ENCODE assay signal across 19 cellular contexts in genomic region chr9:76891279-76891678, GRCh38. TPM values are rescaled to one million over a fixed set of nuclear protein-coding genes. Genes with fewer than 3 reads are reported as not detected.
DNase-seq lines count a peak whose midpoint lies in the region; ATAC-seq and TF ChIP-seq lines count a peak whose summit lies in the region.
"Had no signal": no experiment of that assay in that cellular context is flagged by ENCODE, and none has a peak within 500 bp of the region (broad histone marks: within the 10 kb centered on the region; RNA-seq: fewer than 3 reads in every experiment).

No MANE protein-coding gene starts in this region.

- WGBS in testis, 2 donors, result 93% methylated on average over 5 of the region's 5 CpGs
- 92 to 94% methylated on average over 5 of the region's 5 CpGs for WGBS in lower leg skin, 2 donors

- H3K9me2 ChIP-seq in neural cell (ENCODE audit: insufficient read depth, low read length), result no peaks in the 10 kb centered on the region

- no peak overlapping the region for H3K9ac ChIP-seq in neural cell (ENCODE audit: low read length)

- peak; percentile 76 for TF ChIP-seq EP300 in neural cell (conservative IDR thresholded peaks at IDR 0.05; ENCODE audit: poor library complexity, severe bottlenecking)

- H3K4me3 ChIP-seq in dorsolateral prefrontal cortex (no peak overlapping the region), neural cell (ENCODE audit: low read length) (no peak overlapping the region), thoracic aorta (no peak overlapping the region), testis (no peak overlapping the region), lower leg skin (ENCODE audit: low read depth, poor library complexity, severe bottlenecking) (no peak overlapping the region)

- H3K9me3 ChIP-seq in neural cell (ENCODE audit: low read length) (no peaks in the 10 kb centered on the region), thoracic aorta (no peaks in the 10 kb centered on the region), testis (no peaks in the 10 kb centered on the region)
- H3K9me3 ChIP-seq: BE2C had no signal

- H4K20me1 ChIP-seq in neural cell (ENCODE audit: insufficient read depth), result no peaks in the 10 kb centered on the region

- no peak overlapping the region for H3K4me2 ChIP-seq in neural cell (ENCODE audit: low read length)

- TF ChIP-seq CTCF in dorsolateral prefrontal cortex (IDR thresholded peaks at IDR 0.05 in 54 of 56, conservative IDR thresholded peaks at IDR 0.05 in 2 of 56; ENCODE audit: low read depth in 1 of 56, partially characterized antibody in 56 of 56) (no peak), neural cell (IDR thresholded peaks at IDR 0.05; ENCODE audit: poor library complexity, severe bottlenecking) (no peak), thoracic aorta (IDR thresholded peaks at IDR 0.05) (no peak), testis (IDR thresholded peaks at IDR 0.05) (no peak), lower leg skin (IDR thresholded peaks at IDR 0.05) (no peak)

- no peak for TF ChIP-seq RAD21 in neural cell (conservative IDR thresholded peaks at IDR 0.05)

- ATAC-seq in thoracic aorta (ENCODE audit: insufficient number of reproducible peaks, low FRiP score, low read depth) (no peak), HG03432 (IDR thresholded peaks at IDR 0.05; ENCODE audit: unreplicated experiment) (no peak)
- ATAC-seq: Right ventricle myocardium inferior had no signal

- H3K27me3 ChIP-seq in dorsolateral prefrontal cortex, result no peaks in the 10 kb centered on the region
- H3K27me3 ChIP-seq in neural cell (ENCODE audit: insufficient read depth, low read depth, low read length), result no peaks in the 10 kb centered on the region
- H3K27me3 ChIP-seq in thoracic aorta (replicated peaks; ENCODE audit: insufficient read depth), result no peaks in the 10 kb centered on the region
- no peaks in the 10 kb centered on the region for H3K27me3 ChIP-seq in testis
- H3K27me3 ChIP-seq: BE2C had no signal

- H3K79me2 ChIP-seq in neural cell (replicated peaks; ENCODE audit: insufficient read depth, low read length), result no peaks in the 10 kb centered on the region

- intact Hi-C loops in dorsolateral prefrontal cortex (cut with DNase I) (loop anchor here in 1 of 2 donors (5.0 kb wide), 1 partner anchor 79 kb away; no protein-coding TSS in a partner anchor), testis (cut with DNase I; ENCODE audit: low total_unique reads) (no loop called here), lower leg skin (cut with DNase I; ENCODE audit: low total_unique reads) (no loop called here)

- H3K36me3 ChIP-seq in neural cell (ENCODE audit: insufficient read depth, low read length) (no peaks in the 10 kb centered on the region), thoracic aorta (peaks cover 4% of the 10 kb centered on the region), testis (ENCODE audit: low read depth, missing control alignments) (no peaks in the 10 kb centered on the region)

- DNase-seq in dorsolateral prefrontal cortex, result no peak
- DNase-seq in thoracic aorta (ENCODE audit: low spot score), result no peak
- no peak for DNase-seq in testis
- DNase-seq in lower leg skin (ENCODE audit: low spot score in 2 of 2), result no peak
- DNase-seq: BE2C, EL, GF-D8, GOT3, HCEC 1CT, KG1, NCI-H1092 treated with DMSO at 0.1 percent for 48 hours, NCI-H2029 treated with DMSO at 0.1 percent for 48 hours, NCI-H446, NCI-H526 had no signal

- no peaks in the 10 kb centered on the region for H3F3A ChIP-seq in neural cell (ENCODE audit: insufficient read depth, low read length, poor library complexity, severe bottlenecking)

- no peak for TF ChIP-seq POLR2A in testis (IDR thresholded peaks at IDR 0.05)
- TF ChIP-seq POLR2A in lower leg skin (IDR thresholded peaks at IDR 0.05), result no peak

- H3K27ac ChIP-seq in angular gyrus (ENCODE audit: low read depth, low read length) (peak overlapping the region; percentile 98), dorsolateral prefrontal cortex (peak overlapping the region; percentile 49 to 99 (median 96)), neural cell (ENCODE audit: low read length) (no peak overlapping the region), thoracic aorta (peak overlapping the region; percentile 85 to 88), testis (no peak overlapping the region)

- peaks cover 36 to 68% of the 10 kb centered on the region in 2 donors for H3K4me1 ChIP-seq in thoracic aorta (ENCODE audit: control insufficient read depth in 1 of 2, low read depth in 2 of 2)
- H3K4me1 ChIP-seq in testis, result no peaks in the 10 kb centered on the region
- H3K4me1 ChIP-seq: BE2C had no signal

- no peak overlapping the region for H2AFZ ChIP-seq in neural cell (ENCODE audit: low read depth, low read length)

TF ChIP-seq in neural cell, 6 proteins besides CTCF, POLR2A, EP300 and RAD21:
- TF ChIP-seq MXI1 (conservative IDR thresholded peaks at IDR 0.05; ENCODE audit: poor library complexity, severe bottlenecking) (no peak), POLR2AphosphoS5 (IDR thresholded peaks at IDR 0.05) (peak; percentile 70)

RNA-seq across cellular contexts. Expression of gene PRUNE2, which starts 14.6 kb away (rescaled TPM):
- 100 to 1,000 TPM in 119 of 120 experiments, 10 to 100 TPM in 1; 85.1 to 471 (median 248) TPM for total RNA-seq in dorsolateral prefrontal cortex
- polyA plus RNA-seq in neural cell, result 9.7 TPM in 2 replicates
- 10.5 and 22.6 TPM in 2 replicates for polyA minus RNA-seq in neural cell
- total RNA-seq in thoracic aorta, result 100 to 1,000 TPM; 360 to 420 TPM
- 10 to 100 TPM; 15.8 to 17.2 TPM for total RNA-seq in testis
- polyA plus RNA-seq in testis (ENCODE audit: insufficient read depth, low read depth, low replicate concordance), result 19.3 TPM
- total RNA-seq in lower leg skin, result 10 to 100 TPM in 1 of 4 donors, 1 to 10 TPM in 3; 4.1 to 13.1 (median 5.4) TPM
- total RNA-seq: A673 had no signal

Comparison
In these comparisons a context has a peak if more than half of its experiments do, and no peak if none do; other contexts are left out.
1. H3K27ac ChIP-seq: peak in angular gyrus (single experiment), dorsolateral prefrontal cortex (59 of 59) and thoracic aorta (2 of 2); none in neural cell (single experiment) and testis (0 of 2).
2. RNA of gene PRUNE2, which starts 14.6 kb away (total RNA-seq): 360 to 420 TPM in thoracic aorta and 85.1 to 471 TPM in dorsolateral prefrontal cortex; 15.8 to 17.2 TPM in testis and 4.1 to 13.1 TPM in lower leg skin; every median in the first group is over 4 times any median in the second.